Comparison of ENCODE assay signal across 8 cellular contexts in the genomic region with DNA sequence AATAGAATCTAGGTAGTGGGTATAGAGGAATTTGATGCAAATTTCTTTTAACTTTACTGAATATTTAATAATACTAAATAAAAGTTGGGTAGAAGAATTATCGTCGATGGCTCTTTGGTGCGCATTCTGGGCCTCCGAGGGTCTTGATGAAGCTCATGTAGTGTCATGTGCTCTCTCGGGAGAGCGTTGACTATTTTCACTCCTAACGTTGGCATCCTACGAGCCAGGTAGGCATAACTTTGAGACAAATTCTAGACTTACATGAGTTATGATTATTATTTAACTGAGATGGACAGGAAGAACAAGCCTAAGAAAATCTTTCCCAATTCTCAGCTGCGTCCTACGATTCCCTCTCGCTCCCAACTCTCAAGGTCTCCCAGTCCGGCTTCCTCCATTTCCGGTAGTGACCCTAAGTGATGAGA. TPM values are rescaled to one million over a fixed set of nuclear protein-coding genes. Genes with fewer than 3 reads are reported as not detected.
DNase-seq lines count a peak whose midpoint lies in the region; ATAC-seq and TF ChIP-seq lines count a peak whose summit lies in the region.

No MANE protein-coding gene starts in this region.

- H3K36me3 Mint-ChIP-seq in natural killer cell treated with Interleukin-12 subunit alpha and Interleukin-12 subunit beta and Interleukin-15 and Interleukin-18, amount 100 ng/mL, for 72 hours, result no peaks in the 10 kb centered on the region

- no peaks in the 10 kb centered on the region for H3K9me2 ChIP-seq in MM.1S (replicated peaks; ENCODE audit: insufficient read depth, low read length)

- peak overlapping the region; percentile 89 for H3K4me3 Mint-ChIP-seq in natural killer cell treated with Interleukin-12 subunit alpha and Interleukin-12 subunit beta and Interleukin-15 and Interleukin-18, amount 100 ng/mL, for 72 hours

- ATAC-seq in natural killer cell treated with Interleukin-12 subunit alpha and Interleukin-12 subunit beta and Interleukin-15 and Interleukin-18, amount 100 ng/mL, for 72 hours, result no peak
- no peak for ATAC-seq in GM19452 (IDR thresholded peaks at IDR 0.05; ENCODE audit: unreplicated experiment)
- ATAC-seq in GM18511 (IDR thresholded peaks at IDR 0.05; ENCODE audit: unreplicated experiment), result no peak

- H3K27me3 ChIP-seq in BE2C, result peaks cover 6% of the 10 kb centered on the region
- peaks cover 40% of the 10 kb centered on the region for H3K27me3 ChIP-seq in MM.1S (replicated peaks; ENCODE audit: insufficient read depth, low read length)
- no peaks in the 10 kb centered on the region for H3K27me3 ChIP-seq in effector memory CD4-positive, alpha-beta T cell (replicated peaks; ENCODE audit: control insufficient read depth, insufficient read depth, low read length, poor library complexity, severe bottlenecking)

- H3K79me2 ChIP-seq in MM.1S (ENCODE audit: low read length), result no peaks in the 10 kb centered on the region

- H3K36me3 ChIP-seq in BE2C, result no peaks in the 10 kb centered on the region
- no peaks in the 10 kb centered on the region for H3K36me3 ChIP-seq in MM.1S (replicated peaks; ENCODE audit: insufficient read depth, low read length)
- no peaks in the 10 kb centered on the region for H3K36me3 ChIP-seq in effector memory CD4-positive, alpha-beta T cell (ENCODE audit: control insufficient read depth, insufficient read depth, low read length)

- H3F3A ChIP-seq in MM.1S (ENCODE audit: insufficient read depth, low read length), result no peaks in the 10 kb centered on the region

- peak overlapping the region; percentile 1; the same call in 1 of the 2 replicates for H3K9ac ChIP-seq in MM.1S (ENCODE audit: low read length)

- H3K4me1 ChIP-seq in BE2C, result no peaks in the 10 kb centered on the region; the same call in 1 of the 2 replicates
- H3K4me1 ChIP-seq in MM.1S (ENCODE audit: low read length), result 0 out of 2 replicates have a peak, but pooled peaks cover 2% of the 10 kb centered on the region
- peaks cover 23% of the 10 kb centered on the region for H3K4me1 ChIP-seq in effector memory CD4-positive, alpha-beta T cell (ENCODE audit: control insufficient read depth, insufficient read depth, low read length, poor library complexity, severe bottlenecking)

- peak overlapping the region; percentile 80 to 89 for H3K27ac Mint-ChIP-seq in natural killer cell treated with Interleukin-12 subunit alpha and Interleukin-12 subunit beta and Interleukin-15 and Interleukin-18, amount 100 ng/mL, for 72 hours

- DNase-seq in BE2C, result no peak
- DNase-seq in MM.1S, result no peak
- DNase-seq in effector memory CD4-positive, alpha-beta T cell, result no peak
- no peak for DNase-seq in natural killer cell treated with Interleukin-12 subunit alpha and Interleukin-12 subunit beta and Interleukin-15 and Interleukin-18, amount 100 ng/mL, for 72 hours (ENCODE audit: low spot score)
- DNase-seq in AG20443 (ENCODE audit: low spot score), result no peak
- DNase-seq in mucosa of gallbladder (ENCODE audit: low spot score), result no peak

- H4K20me1 ChIP-seq in MM.1S (ENCODE audit: insufficient read depth, low read length), result no peaks in the 10 kb centered on the region

- H3K4me1 Mint-ChIP-seq in natural killer cell treated with Interleukin-12 subunit alpha and Interleukin-12 subunit beta and Interleukin-15 and Interleukin-18, amount 100 ng/mL, for 72 hours (ENCODE audit: low read depth in 2 of 2), result peaks cover 40 to 43% of the 10 kb centered on the region in 2 donors

- H3K27ac ChIP-seq in MM.1S (ENCODE audit: low read length), result no peak overlapping the region
- peak overlapping the region; percentile 64 for H3K27ac ChIP-seq in effector memory CD4-positive, alpha-beta T cell (ENCODE audit: insufficient read depth, low read length, poor library complexity, severe bottlenecking)

- H3K4me2 ChIP-seq in MM.1S (ENCODE audit: low read depth, low read length), result peak overlapping the region; percentile 99

- no peaks in the 10 kb centered on the region for H3K9me3 ChIP-seq in BE2C
- no peaks in the 10 kb centered on the region for H3K9me3 ChIP-seq in MM.1S (replicated peaks; ENCODE audit: insufficient read depth, low read length)
- H3K9me3 ChIP-seq in effector memory CD4-positive, alpha-beta T cell (ENCODE audit: control insufficient read depth, low read length), result no peaks in the 10 kb centered on the region

- TF ChIP-seq CTCF in BE2C (IDR thresholded peaks at IDR 0.05; ENCODE audit: low read depth, low read length), result no peak
- no peak for TF ChIP-seq CTCF in MM.1S (IDR thresholded peaks at IDR 0.05; ENCODE audit: low read length)

- H2AFZ ChIP-seq in MM.1S (ENCODE audit: low read length), result peak overlapping the region; percentile 79

- H3K4me3 ChIP-seq in BE2C (ENCODE audit: low read depth, low read length) (peak overlapping the region; percentile 80), MM.1S (ENCODE audit: low read length) (peak overlapping the region; percentile 64)
- peak overlapping the region; percentile 91 for H3K4me3 ChIP-seq in effector memory CD4-positive, alpha-beta T cell (ENCODE audit: insufficient read depth, low read depth, low read length, poor library complexity, severe bottlenecking)

- H3K27me3 Mint-ChIP-seq in natural killer cell treated with Interleukin-12 subunit alpha and Interleukin-12 subunit beta and Interleukin-15 and Interleukin-18, amount 100 ng/mL, for 72 hours, result no peaks in the 10 kb centered on the region

- no peaks in the 10 kb centered on the region for H3K9me3 Mint-ChIP-seq in natural killer cell treated with Interleukin-12 subunit alpha and Interleukin-12 subunit beta and Interleukin-15 and Interleukin-18, amount 100 ng/mL, for 72 hours

RNA-seq across cellular contexts. Expression of gene PCAT6, which starts 0.6 kb away (rescaled TPM):
- polyA plus RNA-seq in BE2C (2012; ENCODE audit: insufficient read depth, insufficient read length, low read depth), result 0.71 TPM
- total RNA-seq in natural killer cell treated with Interleukin-12 subunit alpha and Interleukin-12 subunit beta and Interleukin-15 and Interleukin-18, amount 100 ng/mL, for 72 hours, result 1 to 10 TPM; 1.0 to 1.4 TPM
- total RNA-seq in mucosa of gallbladder, result 2.3 TPM

RNA-seq across cellular contexts. Expression of gene KDM5B, which starts 2.0 kb away (rescaled TPM):
- polyA plus RNA-seq in BE2C (2012; ENCODE audit: insufficient read depth, insufficient read length, low read depth), result 22.7 TPM
- 100 to 1,000 TPM in 1 of 2 donors, 10 to 100 TPM in 1; 92.2 to 150 TPM for total RNA-seq in natural killer cell treated with Interleukin-12 subunit alpha and Interleukin-12 subunit beta and Interleukin-15 and Interleukin-18, amount 100 ng/mL, for 72 hours
- 75.0 TPM for total RNA-seq in mucosa of gallbladder
